Comparison of ENCODE assay signal across 38 cellular contexts in the genomic region with DNA sequence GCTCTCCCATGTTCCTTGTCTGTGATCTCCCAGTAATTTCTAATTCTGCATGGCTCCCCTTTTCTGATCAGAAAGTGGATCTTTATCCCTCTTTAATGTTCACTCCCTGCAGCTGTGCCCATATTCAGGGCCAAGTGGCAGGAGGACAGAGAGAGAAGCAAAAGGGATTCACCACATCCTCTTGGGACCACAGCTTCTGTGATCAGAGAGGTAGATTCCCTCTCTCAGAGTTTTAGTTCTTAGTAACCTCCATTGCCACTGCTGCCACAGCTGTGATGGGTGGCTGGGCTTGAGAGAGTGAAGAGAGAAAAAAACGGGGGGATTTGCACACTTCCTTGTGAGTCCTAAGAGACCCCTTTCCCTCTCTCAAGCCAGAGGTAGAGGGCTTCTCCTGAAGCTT.
"Had no signal": no experiment of that assay in that cellular context is flagged by ENCODE, and none has a peak within 500 bp of the region (broad histone marks: within the 10 kb centered on the region; RNA-seq: fewer than 3 reads in every experiment).

No MANE protein-coding gene starts in this region.

- FAIRE-seq: TTC549 had no signal

- H3K27ac Mint-ChIP-seq: activated CD4-positive, alpha-beta T cell treated with anti-CD3 and anti-CD28 coated beads for 36 hours; activated CD4-positive, alpha-beta T cell treated with anti-CD3 and anti-CD28 coated beads, Interleukin-2, amount 10 ng/mL, durations not matched to agents 7 days and 5 days; activated CD8-positive, alpha-beta memory T cell treated with anti-CD3 and anti-CD28 coated beads, Interleukin-2, amount 10 ng/mL, durations not matched to agents 7 days and 5 days; activated naive CD4-positive, alpha-beta T cell treated with anti-CD3 and anti-CD28 coated beads, Interleukin-2, amount 10 ng/mL, durations not matched to agents 7 days and 5 days; activated naive CD8-positive, alpha-beta T cell; T-helper 1 cell treated with Interleukin-12 subunit alpha and Interleukin-12 subunit beta and Interleukin-4 antibody, amounts not matched to agents 30 μg/mL and 1 μg/mL, for 36 hours; T-helper 2 cell treated with Interferon-gamma antibody and Interleukin-4, amounts not matched to agents 5 μg/mL and 100 μg/mL, for 36 hours; WTC11 had no signal

- H3K27me3 ChIP-seq: ascending aorta, cardiac muscle cell, colonic mucosa, Peyer's patch, SJSA1 had no signal

- H3K4me1 ChIP-seq: ascending aorta, colonic mucosa, Peyer's patch, SJSA1 had no signal

- DNase-seq: activated CD4-positive, alpha-beta T cell treated with anti-CD3 and anti-CD28 coated beads for 36 hours; activated CD4-positive, alpha-beta T cell treated with anti-CD3 and anti-CD28 coated beads, Interleukin-2, amount 10 ng/mL, durations not matched to agents 7 days and 5 days; activated CD4-positive, alpha-beta T cell treated with anti-CD3 and anti-CD28 coated beads, Interleukin-2, amount 50 U/mL, for 48 hours; activated CD8-positive, alpha-beta memory T cell treated with anti-CD3 and anti-CD28 coated beads for 24 hours; activated CD8-positive, alpha-beta memory T cell treated with anti-CD3 and anti-CD28 coated beads, Interleukin-2, amount 10 ng/mL, durations not matched to agents 7 days and 5 days; activated CD8-positive, alpha-beta memory T cell treated with anti-CD3 and anti-CD28 coated beads, Interleukin-2, amount 50 U/mL, for 48 hours; activated effector memory CD4-positive, alpha-beta T cell treated with Interleukin-2 at 50 U/mL for 16 hours; activated naive CD4-positive, alpha-beta T cell treated with anti-CD3 and anti-CD28 coated beads, Interleukin-2, amount 10 ng/mL, durations not matched to agents 7 days and 5 days; activated T-cell treated with anti-CD3 and anti-CD28 coated beads, Interleukin-2, amount 50 U/mL, for 48 hours; amygdala; colonic mucosa; NCI-H1048; NCI-H1105 treated with DMSO at 0.1 percent for 48 hours; NCI-H1436; NCI-H1694; NCI-H1930; NCI-H2107; NCI-H2171; NCI-H2227 treated with DMSO at 0.1 percent for 48 hours; NCI-H446; NCI-H510A treated with DMSO at 0.1 percent for 48 hours; NCI-H69; NK-92 treated with Interleukin-12 subunit alpha and Interleukin-12 subunit beta, amount 100 ng/mL, for 24 hours; PC-3; Peyer's patch; RPMI8226; SHP77 treated with DMSO at 0.1 percent for 48 hours; SK-N-SH had no signal

- H3K9me3 ChIP-seq: ascending aorta, colonic mucosa, Peyer's patch, SJSA1, SK-N-SH had no signal

- H3K4me3 Mint-ChIP-seq: activated CD4-positive, alpha-beta T cell treated with anti-CD3 and anti-CD28 coated beads for 36 hours; activated CD4-positive, alpha-beta T cell treated with anti-CD3 and anti-CD28 coated beads, Interleukin-2, amount 10 ng/mL, durations not matched to agents 7 days and 5 days; activated CD8-positive, alpha-beta memory T cell treated with anti-CD3 and anti-CD28 coated beads, Interleukin-2, amount 10 ng/mL, durations not matched to agents 7 days and 5 days; activated naive CD4-positive, alpha-beta T cell treated with anti-CD3 and anti-CD28 coated beads, Interleukin-2, amount 10 ng/mL, durations not matched to agents 7 days and 5 days; activated naive CD8-positive, alpha-beta T cell; central memory CD8-positive, alpha-beta T cell; T-helper 1 cell treated with Interleukin-12 subunit alpha and Interleukin-12 subunit beta and Interleukin-4 antibody, amounts not matched to agents 30 μg/mL and 1 μg/mL, for 36 hours; T-helper 2 cell treated with Interferon-gamma antibody and Interleukin-4, amounts not matched to agents 5 μg/mL and 100 μg/mL, for 36 hours; WTC11 had no signal

- H3K36me3 Mint-ChIP-seq: activated CD8-positive, alpha-beta memory T cell treated with anti-CD3 and anti-CD28 coated beads, Interleukin-2, amount 10 ng/mL, durations not matched to agents 7 days and 5 days; activated naive CD4-positive, alpha-beta T cell treated with anti-CD3 and anti-CD28 coated beads, Interleukin-2, amount 10 ng/mL, durations not matched to agents 7 days and 5 days; WTC11 had no signal

- H3K4me1 Mint-ChIP-seq: activated CD4-positive, alpha-beta T cell treated with anti-CD3 and anti-CD28 coated beads for 36 hours; central memory CD8-positive, alpha-beta T cell; WTC11 had no signal

- H3K9ac ChIP-seq: SK-N-SH had no signal

- H3K4me3 ChIP-seq: ascending aorta, cardiac muscle cell, colonic mucosa, Peyer's patch, SJSA1 had no signal

- ATAC-seq: activated CD4-positive, alpha-beta T cell treated with anti-CD3 and anti-CD28 coated beads for 36 hours; activated CD4-positive, CD25-positive, alpha-beta regulatory T cell treated with anti-CD3 and anti-CD28 coated beads, Interleukin-2, amount 50 U/mL, for 24 hours; activated CD8-positive, alpha-beta memory T cell treated with anti-CD3 and anti-CD28 coated beads, Interleukin-2, amount 10 ng/mL, durations not matched to agents 7 days and 5 days; PC-3; WTC11 had no signal

- H3K27ac ChIP-seq: ascending aorta, cardiac muscle cell, colonic mucosa, Peyer's patch, SJSA1 had no signal

- H3K4me2 ChIP-seq: SK-N-SH had no signal

- H3K27me3 Mint-ChIP-seq: activated CD4-positive, alpha-beta T cell treated with anti-CD3 and anti-CD28 coated beads for 36 hours; activated CD8-positive, alpha-beta memory T cell treated with anti-CD3 and anti-CD28 coated beads, Interleukin-2, amount 10 ng/mL, durations not matched to agents 7 days and 5 days; activated naive CD8-positive, alpha-beta T cell; central memory CD8-positive, alpha-beta T cell had no signal

- H3K36me3 ChIP-seq: ascending aorta, cardiac muscle cell, colonic mucosa, Peyer's patch, SJSA1 had no signal

- H3K9me3 Mint-ChIP-seq: activated naive CD4-positive, alpha-beta T cell treated with anti-CD3 and anti-CD28 coated beads, Interleukin-2, amount 10 ng/mL, durations not matched to agents 7 days and 5 days; central memory CD8-positive, alpha-beta T cell; T-helper 1 cell treated with Interleukin-12 subunit alpha and Interleukin-12 subunit beta and Interleukin-4 antibody, amounts not matched to agents 30 μg/mL and 1 μg/mL, for 36 hours; T-helper 2 cell treated with Interferon-gamma antibody and Interleukin-4, amounts not matched to agents 5 μg/mL and 100 μg/mL, for 36 hours; WTC11 had no signal
